In genomic region chr12:56484566-56484965, GRCh38 we compare ENCODE assay signal across 37 cellular contexts. TPM values are rescaled to one million over a fixed set of nuclear protein-coding genes. Genes with fewer than 3 reads are reported as not detected.
"Had no signal": no experiment of that assay in that cellular context is flagged by ENCODE, and none has a peak within 500 bp of the region (broad histone marks: within the 10 kb centered on the region; RNA-seq: fewer than 3 reads in every experiment).

No MANE protein-coding gene starts in this region.

- H3K9ac ChIP-seq: KMS-11 had no signal

- DNase-seq: Karpas-422, Kasumi-1, MG63, MM.1S, MV-4-11, NCI-H1048, NCI-H1092, NCI-H1092 treated with DMSO at 0.1 percent for 48 hours, NCI-H1105, NCI-H1105 treated with DMSO at 0.1 percent for 48 hours, NCI-H1417, NCI-H1417 treated with DMSO at 0.1 percent for 48 hours, NCI-H1436, NCI-H1436 treated with DMSO at 0.1 percent for 48 hours, NCI-H146, NCI-H1694, NCI-H1694 treated with DMSO at 0.1 percent for 48 hours, NCI-H187, NCI-H187 treated with DMSO at 0.1 percent for 48 hours, NCI-H1930, NCI-H2029, NCI-H2029 treated with DMSO at 0.1 percent for 48 hours, NCI-H2081, NCI-H2081 treated with DMSO at 0.1 percent for 48 hours, NCI-H2107, NCI-H2171, NCI-H2171 treated with DMSO at 0.1 percent for 48 hours, NCI-H2227 treated with DMSO at 0.1 percent for 48 hours, NCI-H226, NCI-H345, NCI-H446, NCI-H446 treated with DMSO at 0.1 percent for 48 hours, NCI-H510A had no signal

- H3K4me2 ChIP-seq: KMS-11 had no signal

- H3K4me3 ChIP-seq: MG63 had no signal

- H3K9me3 ChIP-seq: MG63 had no signal

- H3K36me3 ChIP-seq: MG63 had no signal

- H3K27ac ChIP-seq: KMS-11 had no signal

RNA-seq across cellular contexts. Expression of gene GLS2, which starts 3.4 kb away (rescaled TPM):
- total RNA-seq: LHCN-M2, NCI-H460 had no signal

RNA-seq across cellular contexts. Expression of gene MIP, which starts 30.1 kb away (rescaled TPM):
- total RNA-seq: LHCN-M2, MCF 10A, NCI-H460 had no signal
